In genomic region chr3:48187579-48188265, GRCh38 we compare ENCODE assay signal across 8 cellular contexts. TPM values are rescaled to one million over a fixed set of nuclear protein-coding genes. Genes with fewer than 3 reads are reported as not detected.
A peak's percentile ranks its signal among the peaks of the same experiment; 100 is the strongest.
DNase-seq lines count a peak whose midpoint lies in the region; ATAC-seq and TF ChIP-seq lines count a peak whose summit lies in the region.

No MANE protein-coding gene starts in this region.

- H3K27me3 Mint-ChIP-seq in T-cell (peaks cover 13 to 19% of the 10 kb centered on the region in 2 donors), endodermal cell (ENCODE audit: insufficient read depth) (no peaks in the 10 kb centered on the region)

- no peak for TF ChIP-seq POLR2A in tibial nerve (IDR thresholded peaks at IDR 0.05)

- H3K4me3 Mint-ChIP-seq in T-cell (peak overlapping the region; percentile 86 to 95 (median 86)), endodermal cell (peak overlapping the region; percentile 76)

- H3K9me3 Mint-ChIP-seq in T-cell, result no peaks in the 10 kb centered on the region
- H3K9me3 Mint-ChIP-seq in endodermal cell, result no peaks in the 10 kb centered on the region

- DNase-seq in AG09309 (ENCODE audit: low read depth) (no peak), T-cell (peak in 6 of 34 experiments; percentile 1 to 16 (median 6)), endodermal cell (peak; percentile 75), tibial nerve (ENCODE audit: low spot score in 2 of 2) (peak in 1 of 2 donors; percentile 24), DMS114 treated with DMSO at 0.1 percent for 48 hours (lab: John Stamatoyannopoulos, UW; ENCODE audit: unreplicated experiment) (no peak)

- ATAC-seq in GM18868 (IDR thresholded peaks at IDR 0.05; ENCODE audit: unreplicated experiment) (peak; percentile 19), HG03095 (IDR thresholded peaks at IDR 0.05; ENCODE audit: unreplicated experiment) (peak; percentile 24), T-cell (replicated peaks in 1 of 4) (peak; percentile 8 to 26 (median 25))

- H3K27ac ChIP-seq in endodermal cell (ENCODE audit: low read depth, low read length) (peak overlapping the region; percentile 85), muscle layer of colon (ENCODE audit: low read depth, low read length) (no peak overlapping the region), tibial nerve (peak overlapping the region in 1 of 4 donors; percentile 36)

- peaks cover 19% of the 10 kb centered on the region for H3K4me1 ChIP-seq in endodermal cell (ENCODE audit: control insufficient read depth, insufficient read depth, low read length)
- H3K4me1 ChIP-seq in muscle layer of colon (ENCODE audit: insufficient read depth, low read length), result peaks cover 17% of the 10 kb centered on the region
- peaks cover 0 to 17% (median 8%) of the 10 kb centered on the region in 4 donors for H3K4me1 ChIP-seq in tibial nerve

- H3K4me3 ChIP-seq in AG09309 (ENCODE audit: control insufficient read depth, low read depth, low read length), result peak overlapping the region; percentile 62
- H3K4me3 ChIP-seq in endodermal cell (ENCODE audit: low read length), result peak overlapping the region; percentile 91
- H3K4me3 ChIP-seq in muscle layer of colon (ENCODE audit: low read depth in 1 of 2, low read length in 2 of 2), result peak overlapping the region; percentile 76 to 88
- peak overlapping the region; percentile 44 to 71 (median 56) for H3K4me3 ChIP-seq in tibial nerve

- POLR2A ChIA-PET in T-cell (lab: Charles Lee), result no interaction called here

- H3K36me3 Mint-ChIP-seq in T-cell, result no peaks in the 10 kb centered on the region
- H3K36me3 Mint-ChIP-seq in endodermal cell (ENCODE audit: low read depth), result peaks cover 38% of the 10 kb centered on the region

- CTCF ChIA-PET in T-cell (lab: Charles Lee), result interaction anchor here (0.6 to 0.7 kb wide), 2 partner anchors 27 to 1211 kb away, joined by 3 to 5 read pairs; no protein-coding TSS in a partner anchor

- peaks cover 15 to 18% (median 16%) of the 10 kb centered on the region in 3 donors for H3K4me1 Mint-ChIP-seq in T-cell
- H3K4me1 Mint-ChIP-seq in endodermal cell, result peaks cover 42% of the 10 kb centered on the region

- TF ChIP-seq EP300 in tibial nerve (IDR thresholded peaks at IDR 0.05), result no peak

- no peaks in the 10 kb centered on the region for H3K9me3 ChIP-seq in endodermal cell (ENCODE audit: control insufficient read depth, low read length)
- no peaks in the 10 kb centered on the region for H3K9me3 ChIP-seq in muscle layer of colon (ENCODE audit: low read length)
- H3K9me3 ChIP-seq in tibial nerve, result no peaks in the 10 kb centered on the region

- TF ChIP-seq CTCF in AG09309 (IDR thresholded peaks at IDR 0.05; ENCODE audit: control insufficient read depth, insufficient read depth, low read depth, low read length, missing control alignments) (no peak), endodermal cell (conservative IDR thresholded peaks at IDR 0.05) (no peak), tibial nerve (IDR thresholded peaks at IDR 0.05) (no peak)

- H3K27me3 ChIP-seq in endodermal cell (ENCODE audit: control insufficient read depth, insufficient read depth, low read length, poor library complexity, severe bottlenecking) (no peaks in the 10 kb centered on the region), muscle layer of colon (ENCODE audit: control insufficient read depth in 1 of 2, insufficient read depth in 2 of 2, low read length in 2 of 2) (no peaks in the 10 kb centered on the region), tibial nerve (no peaks in the 10 kb centered on the region)

- H3K9ac ChIP-seq in endodermal cell (ENCODE audit: extremely low read depth, low read length, poor library complexity, severe bottlenecking) (peak overlapping the region; percentile 84), muscle layer of colon (ENCODE audit: low read length) (no peak overlapping the region)

- H3K27ac Mint-ChIP-seq in T-cell (no peak overlapping the region), endodermal cell (peak overlapping the region; percentile 85)

- H3K36me3 ChIP-seq in endodermal cell (ENCODE audit: control insufficient read depth, insufficient read depth, low read length) (peaks cover 36% of the 10 kb centered on the region), muscle layer of colon (ENCODE audit: insufficient read depth, low read length) (no peaks in the 10 kb centered on the region), tibial nerve (peaks cover 0 to 3% (median 0%) of the 10 kb centered on the region in 3 donors)

- WGBS in endodermal cell (ENCODE audit: insufficient coverage in 1 of 2, insufficient read length in 1 of 2), 2 experiments, result 0% methylated on average over 27 to 87 of the region's 87 CpGs
- WGBS in tibial nerve, 2 donors, result 1% methylated on average over 19 to 62 of the region's 87 CpGs

RNA-seq across cellular contexts. Expression of gene CDC25A, which starts 0.5 kb away (rescaled TPM):
- total RNA-seq in T-cell (1 to 10 TPM in 1 of 5 donors, under 1 TPM in 4; 0.28 to 1.1 (median 0.44) TPM), endodermal cell (10 to 100 TPM; 40.4 to 50.9 TPM), tibial nerve (1 to 10 TPM in 2 of 4 donors, under 1 TPM in 1, not detected in 1; 0.44 to 7.1 (median 2.1) TPM)
- polyA plus RNA-seq in endodermal cell (2013, experiment 1 of 2), result 35.0 TPM
- 31.3 TPM for polyA plus RNA-seq in endodermal cell (2013, experiment 2 of 2)

RNA-seq across cellular contexts. Expression of gene CAMP, which starts 35.6 kb away (rescaled TPM):
- not detected for total RNA-seq in T-cell
- total RNA-seq in endodermal cell, result not detected
- polyA plus RNA-seq in endodermal cell (2013, experiment 1 of 2), result not detected
- not detected for polyA plus RNA-seq in endodermal cell (2013, experiment 2 of 2)
- under 1 TPM in 1 of 4 donors, not detected in 3; 0.63 TPM for total RNA-seq in tibial nerve

RNA-seq across cellular contexts. Expression of gene ZNF589, which starts 53.2 kb away (rescaled TPM):
- total RNA-seq in T-cell, result 10 to 100 TPM; 34.4 to 47.6 (median 44.2) TPM
- total RNA-seq in endodermal cell, result 10 to 100 TPM; 39.0 to 44.3 TPM
- polyA plus RNA-seq in endodermal cell (2013, experiment 1 of 2), result 33.8 TPM
- polyA plus RNA-seq in endodermal cell (2013, experiment 2 of 2), result 29.9 TPM
- total RNA-seq in tibial nerve, result 10 to 100 TPM; 10.7 to 18.8 (median 15.7) TPM

Comparison
In these comparisons a context has a peak if more than half of its experiments do, and no peak if none do; other contexts are left out.
1. RNA of gene CDC25A, which starts 0.5 kb away (total RNA-seq): 40.4 to 50.9 TPM in endodermal cell; 0.44 to 7.1 TPM in tibial nerve and 0.28 to 1.1 TPM in T-cell; every median in the first group is over 4 times any median in the second.
2. Peak in every context shown above with its lines, with median percentiles within 50 percentile points of each other: H3K4me3 ChIP-seq and ATAC-seq.